In the genomic region with DNA sequence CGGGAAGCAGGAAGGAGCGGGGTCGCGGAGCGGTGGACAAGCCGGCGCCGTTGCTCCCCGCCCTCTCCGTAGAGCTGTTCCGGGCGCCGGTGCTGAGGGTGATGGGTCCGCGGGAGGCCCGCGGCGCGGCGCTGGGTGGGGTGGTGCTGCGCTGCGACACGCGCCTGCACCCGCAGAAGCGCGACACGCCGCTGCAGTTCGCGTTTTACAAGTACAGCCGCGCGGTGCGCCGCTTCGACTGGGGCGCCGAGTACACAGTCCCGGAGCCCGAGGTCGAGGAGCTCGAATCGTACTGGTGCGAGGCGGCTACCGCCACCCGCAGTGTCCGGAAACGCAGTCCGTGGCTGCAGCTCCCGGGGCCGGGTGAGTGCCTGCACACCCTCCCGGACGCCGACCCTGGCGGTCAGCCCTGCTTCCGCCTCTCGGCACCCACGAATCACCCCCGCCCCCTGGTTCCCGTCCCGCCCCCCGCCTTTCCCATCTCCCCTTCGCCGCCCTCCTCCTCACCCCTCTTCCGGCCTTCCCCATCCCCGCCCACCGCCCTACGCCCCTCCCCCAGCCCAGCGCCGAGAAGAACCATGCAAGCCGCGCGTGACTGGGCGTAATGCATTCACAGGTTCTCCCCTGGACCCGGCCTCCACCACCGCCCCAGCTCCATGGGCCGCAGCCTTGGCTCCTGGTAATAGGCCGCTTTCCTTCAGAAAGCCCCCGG, we compare ENCODE assay signal across 8 cellular contexts. TPM values are rescaled to one million over a fixed set of nuclear protein-coding genes. Genes with fewer than 3 reads are reported as not detected.
DNase-seq lines count a peak whose midpoint lies in the region; ATAC-seq and TF ChIP-seq lines count a peak whose summit lies in the region.

No MANE protein-coding gene starts in this region.

- TF ChIP-seq CTCF in endothelial cell (IDR thresholded peaks at IDR 0.05; ENCODE audit: unreplicated experiment) = no peak

- H3K27ac Mint-ChIP-seq in endothelial cell (ENCODE audit: unreplicated experiment) = no peak overlapping the region

- peaks cover 12% of the 10 kb centered on the region for H3K4me1 Mint-ChIP-seq in endothelial cell (ENCODE audit: unreplicated experiment)

- ATAC-seq in GM18868 (IDR thresholded peaks at IDR 0.05; ENCODE audit: unreplicated experiment) (peak; percentile 41), HG03097 (IDR thresholded peaks at IDR 0.05; ENCODE audit: low FRiP score, unreplicated experiment) (peak; percentile 40)

- no peaks in the 10 kb centered on the region for H3K36me3 Mint-ChIP-seq in endothelial cell (ENCODE audit: low read depth, unreplicated experiment)

- peak overlapping the region; percentile 89 for H3K4me3 Mint-ChIP-seq in endothelial cell (ENCODE audit: unreplicated experiment)

- peak; percentile 79 for DNase-seq in AG20443 (ENCODE audit: low spot score)
- peak; percentile 35 for DNase-seq in NCI-H748 treated with DMSO at 0.1 percent for 48 hours (lab: John Stamatoyannopoulos, UW)
- peak; percentile 66 for DNase-seq in activated CD8-positive, alpha-beta memory T cell treated with anti-CD3 and anti-CD28 coated beads, Interleukin-2, amount 50 U/mL, for 4 hours
- peak; percentile 68 for DNase-seq in endothelial cell (ENCODE audit: low spot score)
- peak; percentile 92 for DNase-seq in mesenteric fat pad (ENCODE audit: low spot score)
- peak; percentile 56 to 57 for DNase-seq in stimulated activated CD8-positive, alpha-beta memory T cell treated with anti-CD3 and anti-CD28 coated beads, Interleukin-4, amount 100 ng/mL, for 1 hour (ENCODE audit: low read depth in 2 of 2, low spot score in 1 of 2)

- no peaks in the 10 kb centered on the region for H3K9me3 Mint-ChIP-seq in endothelial cell (ENCODE audit: unreplicated experiment)

- H3K27me3 Mint-ChIP-seq in endothelial cell (ENCODE audit: unreplicated experiment) = peaks cover 21% of the 10 kb centered on the region

RNA-seq across cellular contexts. Expression of gene FCRLB, which starts 5.4 kb away (rescaled TPM):
- 0.36 TPM for total RNA-seq in endothelial cell (ENCODE audit: unreplicated experiment)
- total RNA-seq in mesenteric fat pad = 0.48 TPM

RNA-seq across cellular contexts. Expression of gene FCRLA, which starts 19.8 kb away (rescaled TPM):
- total RNA-seq in endothelial cell (ENCODE audit: unreplicated experiment) (not detected), mesenteric fat pad (not detected)

RNA-seq across cellular contexts. Expression of gene DUSP12, which starts 22.8 kb away (rescaled TPM):
- 27.8 TPM for total RNA-seq in endothelial cell (ENCODE audit: unreplicated experiment)
- total RNA-seq in mesenteric fat pad = 16.2 TPM

RNA-seq across cellular contexts. Expression of gene ATF6, which starts 39.3 kb away (rescaled TPM):
- 38.2 TPM for total RNA-seq in endothelial cell (ENCODE audit: unreplicated experiment)
- total RNA-seq in mesenteric fat pad = 26.5 TPM

Comparison
In these comparisons a context has a peak if more than half of its experiments do, and no peak if none do; other contexts are left out.
1. Peak in every context shown above with its lines: DNase-seq and ATAC-seq.
2. DNase-seq: peak in every context shown above with its lines; median percentile 92 in mesenteric fat pad; 79 in AG20443; 68 in endothelial cell; 66 in activated CD8-positive, alpha-beta memory T cell treated with anti-CD3 and anti-CD28 coated beads, Interleukin-2, amount 50 U/mL, for 4 hours; 56 in stimulated activated CD8-positive, alpha-beta memory T cell treated with anti-CD3 and anti-CD28 coated beads, Interleukin-4, amount 100 ng/mL, for 1 hour; 35 in NCI-H748 treated with DMSO at 0.1 percent for 48 hours.